In genomic region chr9:136994180-136994884, GRCh38 we compare ENCODE assay signal across 17 cellular contexts. TPM values are rescaled to one million over a fixed set of nuclear protein-coding genes. Genes with fewer than 3 reads are reported as not detected.
DNase-seq lines count a peak whose midpoint lies in the region; ATAC-seq and TF ChIP-seq lines count a peak whose summit lies in the region.
"Had no signal": no experiment of that assay in that cellular context is flagged by ENCODE, and none has a peak within 500 bp of the region (broad histone marks: within the 10 kb centered on the region; RNA-seq: fewer than 3 reads in every experiment).

No MANE protein-coding gene starts in this region.

- H3K36me3 ChIP-seq in NT2/D1 (ENCODE audit: insufficient read depth, insufficient read length, low read length) (peaks cover 27% of the 10 kb centered on the region), esophagus (ENCODE audit: control insufficient read depth in 2 of 2, insufficient read depth in 2 of 2, low read length in 1 of 2) (peaks cover 0 to 9% of the 10 kb centered on the region in 2 donors), brain microvascular endothelial cell (replicated peaks) (no peaks in the 10 kb centered on the region)
- H3K36me3 ChIP-seq: transverse colon had no signal

- TF ChIP-seq CTCF in brain microvascular endothelial cell (IDR thresholded peaks at IDR 0.05; ENCODE audit: low read depth, low read length, missing control alignments) = no peak

- peak overlapping the region; percentile 64 to 84 for H3K27ac ChIP-seq in esophagus (ENCODE audit: low read depth in 2 of 2, low read length in 1 of 2)
- H3K27ac ChIP-seq in brain microvascular endothelial cell = no peak overlapping the region
- H3K27ac ChIP-seq: transverse colon had no signal

- DNase-seq in activated naive CD8-positive, alpha-beta T cell treated with anti-CD3 and anti-CD28 coated beads, Interleukin-2, amount 50 U/mL, for 24 hours = no peak
- DNase-seq in activated naive CD8-positive, alpha-beta T cell treated with anti-CD3 and anti-CD28 coated beads for 36 hours = no peak
- no peak for DNase-seq in NT2/D1 (ENCODE audit: low read depth, low spot score)
- DNase-seq in stimulated activated effector memory CD8-positive, alpha-beta T cell treated with anti-CD3 and anti-CD28 coated beads, Interleukin-12 subunit alpha, Interleukin-12 subunit beta, amount 100 ng/mL, for 72 hours (ENCODE audit: low spot score in 2 of 2) = no peak
- no peak for DNase-seq in activated CD4-positive, CD25-positive, alpha-beta regulatory T cell treated with anti-CD3 and anti-CD28 coated beads, Interleukin-2, amount 50 U/mL, for 72 hours
- DNase-seq in brain microvascular endothelial cell = no peak
- DNase-seq: activated B cell treated with CpG ODN at 0.5 μM for 24 hours; DMS 273 treated with DMSO at 0.1 percent for 48 hours; hypothalamus; naive thymus-derived CD4-positive, alpha-beta T cell; NCI-H2029 treated with DMSO at 0.1 percent for 48 hours; NCI-H526; transverse colon had no signal

- peak overlapping the region; percentile 3 for H3K9ac ChIP-seq in NT2/D1 (ENCODE audit: insufficient read length, low read depth)

- H3K27me3 ChIP-seq in NT2/D1 (ENCODE audit: insufficient read depth, insufficient read length) (no peaks in the 10 kb centered on the region), esophagus (ENCODE audit: control insufficient read depth in 1 of 2, insufficient read depth in 2 of 2, low read length in 2 of 2) (no peaks in the 10 kb centered on the region), brain microvascular endothelial cell (replicated peaks) (no peaks in the 10 kb centered on the region)

- in situ Hi-C loops in brain microvascular endothelial cell (cut with HindIII; ENCODE audit: low pct_ligation_motif_present, low sequenced_read_pairs) = no loop called here

- H3K4me1 Mint-ChIP-seq in activated naive CD8-positive, alpha-beta T cell treated with anti-CD3 and anti-CD28 coated beads, Interleukin-2, amount 50 U/mL, for 24 hours = peaks cover 44% of the 10 kb centered on the region
- H3K4me1 Mint-ChIP-seq in activated naive CD8-positive, alpha-beta T cell treated with anti-CD3 and anti-CD28 coated beads for 36 hours = peaks cover 35% of the 10 kb centered on the region
- H3K4me1 Mint-ChIP-seq in stimulated activated effector memory CD8-positive, alpha-beta T cell treated with anti-CD3 and anti-CD28 coated beads, Interleukin-12 subunit alpha, Interleukin-12 subunit beta, amount 100 ng/mL, for 72 hours = peaks cover 56% of the 10 kb centered on the region

- H3K4me3 ChIP-seq in NT2/D1 (ENCODE audit: insufficient read length, low read depth) (no peak overlapping the region), esophagus (ENCODE audit: low read depth in 1 of 2, low read length in 2 of 2) (peak overlapping the region; percentile 51 to 70), brain microvascular endothelial cell (ENCODE audit: low read depth, low read length) (no peak overlapping the region)
- H3K4me3 ChIP-seq: transverse colon had no signal

- H3K9me3 Mint-ChIP-seq in activated naive CD8-positive, alpha-beta T cell treated with anti-CD3 and anti-CD28 coated beads, Interleukin-2, amount 50 U/mL, for 24 hours = no peaks in the 10 kb centered on the region
- H3K9me3 Mint-ChIP-seq in activated naive CD8-positive, alpha-beta T cell treated with anti-CD3 and anti-CD28 coated beads for 36 hours = no peaks in the 10 kb centered on the region
- no peaks in the 10 kb centered on the region for H3K9me3 Mint-ChIP-seq in stimulated activated effector memory CD8-positive, alpha-beta T cell treated with anti-CD3 and anti-CD28 coated beads, Interleukin-12 subunit alpha, Interleukin-12 subunit beta, amount 100 ng/mL, for 72 hours
- H3K9me3 Mint-ChIP-seq: activated B cell treated with CpG ODN at 0.5 μM for 24 hours; naive thymus-derived CD4-positive, alpha-beta T cell had no signal

- H3K36me3 Mint-ChIP-seq in activated naive CD8-positive, alpha-beta T cell treated with anti-CD3 and anti-CD28 coated beads, Interleukin-2, amount 50 U/mL, for 24 hours (ENCODE audit: low read depth) = no peaks in the 10 kb centered on the region
- peaks cover 6% of the 10 kb centered on the region for H3K36me3 Mint-ChIP-seq in activated naive CD8-positive, alpha-beta T cell treated with anti-CD3 and anti-CD28 coated beads for 36 hours
- peaks cover 26% of the 10 kb centered on the region for H3K36me3 Mint-ChIP-seq in stimulated activated effector memory CD8-positive, alpha-beta T cell treated with anti-CD3 and anti-CD28 coated beads, Interleukin-12 subunit alpha, Interleukin-12 subunit beta, amount 100 ng/mL, for 72 hours

- peak overlapping the region; percentile 85 for H3K4me3 Mint-ChIP-seq in activated naive CD8-positive, alpha-beta T cell treated with anti-CD3 and anti-CD28 coated beads, Interleukin-2, amount 50 U/mL, for 24 hours
- no peak overlapping the region for H3K4me3 Mint-ChIP-seq in activated naive CD8-positive, alpha-beta T cell treated with anti-CD3 and anti-CD28 coated beads for 36 hours
- H3K4me3 Mint-ChIP-seq in stimulated activated effector memory CD8-positive, alpha-beta T cell treated with anti-CD3 and anti-CD28 coated beads, Interleukin-12 subunit alpha, Interleukin-12 subunit beta, amount 100 ng/mL, for 72 hours = peak overlapping the region; percentile 79

- ATAC-seq in activated naive CD8-positive, alpha-beta T cell treated with anti-CD3 and anti-CD28 coated beads, Interleukin-2, amount 50 U/mL, for 24 hours = no peak
- ATAC-seq in stimulated activated effector memory CD8-positive, alpha-beta T cell treated with anti-CD3 and anti-CD28 coated beads, Interleukin-12 subunit alpha, Interleukin-12 subunit beta, amount 100 ng/mL, for 72 hours = no peak
- ATAC-seq in GM18861 (IDR thresholded peaks at IDR 0.05; ENCODE audit: unreplicated experiment) = no peak
- ATAC-seq: naive thymus-derived CD4-positive, alpha-beta T cell had no signal

- H3K4me1 ChIP-seq in NT2/D1 (ENCODE audit: insufficient read depth, insufficient read length) (peaks cover 33% of the 10 kb centered on the region), esophagus (ENCODE audit: control insufficient read depth in 2 of 2, insufficient read depth in 2 of 2, low read length in 1 of 2) (peaks cover 0 to 35% of the 10 kb centered on the region in 2 donors)

- 60 to 62% methylated on average over 54 of the region's 54 CpGs for WGBS in esophagus, 2 donors

- H3K27me3 Mint-ChIP-seq in activated naive CD8-positive, alpha-beta T cell treated with anti-CD3 and anti-CD28 coated beads, Interleukin-2, amount 50 U/mL, for 24 hours = peaks cover 5% of the 10 kb centered on the region
- no peaks in the 10 kb centered on the region for H3K27me3 Mint-ChIP-seq in activated naive CD8-positive, alpha-beta T cell treated with anti-CD3 and anti-CD28 coated beads for 36 hours
- H3K27me3 Mint-ChIP-seq: activated B cell treated with CpG ODN at 0.5 μM for 24 hours had no signal

- H3K27ac Mint-ChIP-seq in activated naive CD8-positive, alpha-beta T cell treated with anti-CD3 and anti-CD28 coated beads, Interleukin-2, amount 50 U/mL, for 24 hours = no peak overlapping the region
- H3K27ac Mint-ChIP-seq in activated naive CD8-positive, alpha-beta T cell treated with anti-CD3 and anti-CD28 coated beads for 36 hours = no peak overlapping the region
- peak overlapping the region; percentile 61 for H3K27ac Mint-ChIP-seq in stimulated activated effector memory CD8-positive, alpha-beta T cell treated with anti-CD3 and anti-CD28 coated beads, Interleukin-12 subunit alpha, Interleukin-12 subunit beta, amount 100 ng/mL, for 72 hours
- H3K27ac Mint-ChIP-seq: activated B cell treated with CpG ODN at 0.5 μM for 24 hours had no signal

- H3K9me3 ChIP-seq in NT2/D1 (ENCODE audit: insufficient read depth, low read length) = peaks cover 10% of the 10 kb centered on the region; the same call in 1 of the 2 replicates
- H3K9me3 ChIP-seq in esophagus (ENCODE audit: control insufficient read depth in 2 of 2, insufficient read depth in 1 of 2, low read depth in 1 of 2, low read length in 1 of 2) = no peaks in the 10 kb centered on the region
- H3K9me3 ChIP-seq: transverse colon had no signal

RNA-seq across cellular contexts. Expression of gene CLIC3, which starts 2.0 kb away (rescaled TPM):
- total RNA-seq in activated naive CD8-positive, alpha-beta T cell treated with anti-CD3 and anti-CD28 coated beads for 36 hours = not detected
- 100 to 1,000 TPM; 351 to 474 TPM for polyA plus RNA-seq in esophagus
- total RNA-seq: activated B cell treated with CpG ODN at 0.5 μM for 24 hours, dermis blood vessel endothelial cell had no signal

RNA-seq across cellular contexts. Expression of gene PAXX, which starts 2.1 kb away (rescaled TPM):
- total RNA-seq in activated naive CD8-positive, alpha-beta T cell treated with anti-CD3 and anti-CD28 coated beads for 36 hours = 10 to 100 TPM; 57.2 to 60.1 TPM
- polyA plus RNA-seq in esophagus = 100 to 1,000 TPM in 1 of 2 donors, 10 to 100 TPM in 1; 49.7 to 119 TPM

RNA-seq across cellular contexts. Expression of gene LCNL1, which starts 11.5 kb away (rescaled TPM):
- not detected for total RNA-seq in activated naive CD8-positive, alpha-beta T cell treated with anti-CD3 and anti-CD28 coated beads for 36 hours
- under 1 TPM; 0.20 to 0.55 TPM for polyA plus RNA-seq in esophagus
- total RNA-seq: activated B cell treated with CpG ODN at 0.5 μM for 24 hours, dermis blood vessel endothelial cell, M059J had no signal
- polyA plus RNA-seq: naive thymus-derived CD4-positive, alpha-beta T cell had no signal

RNA-seq across cellular contexts. Expression of gene PTGDS, which starts 17.0 kb away (rescaled TPM):
- not detected for total RNA-seq in activated naive CD8-positive, alpha-beta T cell treated with anti-CD3 and anti-CD28 coated beads for 36 hours
- 10 to 100 TPM; 18.4 to 42.3 TPM for polyA plus RNA-seq in esophagus
- total RNA-seq: activated B cell treated with CpG ODN at 0.5 μM for 24 hours, M059J had no signal
- polyA plus RNA-seq: naive thymus-derived CD4-positive, alpha-beta T cell had no signal

RNA-seq across cellular contexts. Expression of gene ABCA2, which starts 33.7 kb away (rescaled TPM):
- total RNA-seq in activated naive CD8-positive, alpha-beta T cell treated with anti-CD3 and anti-CD28 coated beads for 36 hours = 1 to 10 TPM; 4.2 to 4.9 TPM
- 10 to 100 TPM in 1 of 2 donors, 1 to 10 TPM in 1; 7.7 to 14.7 TPM for polyA plus RNA-seq in esophagus

Comparison
In these comparisons a context has a peak if more than half of its experiments do, and no peak if none do; other contexts are left out.
1. H3K4me3 ChIP-seq: peak in esophagus (2 of 2); none in NT2/D1 (single experiment) and brain microvascular endothelial cell (single experiment).